In genomic region chr9:121269030-121269887, GRCh38 we compare ENCODE assay signal across 8 cellular contexts. TPM values are rescaled to one million over a fixed set of nuclear protein-coding genes. Genes with fewer than 3 reads are reported as not detected.
DNase-seq lines count a peak whose midpoint lies in the region; ATAC-seq, FAIRE-seq and TF ChIP-seq lines count a peak whose summit lies in the region.

No MANE protein-coding gene starts in this region.

- TF ChIP-seq RAD21 in K562 (CRISPR knock-in tag; conservative IDR thresholded peaks at IDR 0.05 in 1 of 2, IDR thresholded peaks at IDR 0.05 in 1 of 2), result no peak

- in situ Hi-C loops in K562 (cut with MboI), result no loop called here

- no peaks in the 10 kb centered on the region for H3K9me1 ChIP-seq in K562 (ENCODE audit: control insufficient read depth, insufficient read depth, low read length)

- no TSS peak for BruUV-seq in K562 (replicated peaks; lab: Mats Ljungman, UMichigan)

- DNase-seq in AG08396 (ENCODE audit: low spot score) (peak; percentile 48), K562 (ENCODE audit: extremely low read depth in 1 of 4, low spot score in 3 of 4) (peak in 1 of 4 experiments; percentile 40), kidney (no peak), NCI-H226 (no peak)

- intact Hi-C loops in K562 (cut with micrococcal nuclease) (loop anchor here (5.0 kb wide), 1 partner anchor 42 kb away; no protein-coding TSS in a partner anchor), kidney (cut with DNase I) (loop anchor here (10.0 kb wide), 1 partner anchor 46 kb away; no protein-coding TSS in a partner anchor)

- H3K4me1 ChIP-seq in K562 (replicated peaks in 1 of 2; ENCODE audit: control insufficient read depth in 2 of 2, insufficient read depth in 2 of 2, low read length in 2 of 2) (peaks cover 14 to 31% of the 10 kb centered on the region in 2 experiments), kidney (ENCODE audit: control insufficient read depth in 1 of 2, insufficient read depth in 1 of 2, low read depth in 1 of 2, low read length in 2 of 2) (peaks cover 7 to 19% of the 10 kb centered on the region in 2 donors), stomach smooth muscle (ENCODE audit: control insufficient read depth, insufficient read depth, low read length) (peaks cover 69% of the 10 kb centered on the region)

- H3K27ac ChIP-seq in K562 (ENCODE audit: extremely low read depth, low read depth, low read length) (no peak overlapping the region), kidney (ENCODE audit: low read depth in 2 of 2, low read length in 2 of 2) (peak overlapping the region; percentile 85 to 91), stomach smooth muscle (ENCODE audit: low read length) (peak overlapping the region; percentile 98)

- TF ChIP-seq EP300 in K562 (IDR thresholded peaks at IDR 0.05; ENCODE audit: low read length), result no peak

- TF ChIP-seq CTCF in K562 (IDR thresholded peaks at IDR 0.05 in 2 of 3, conservative IDR thresholded peaks at IDR 0.05 in 1 of 3; ENCODE audit: insufficient read depth in 2 of 3, low read depth in 1 of 3, low read length in 3 of 3) (no peak), kidney (IDR thresholded peaks at IDR 0.05; ENCODE audit: borderline replicate concordance, extremely low read depth, insufficient read depth) (no peak)

- H3K9me3 ChIP-seq in K562 (replicated peaks; ENCODE audit: control insufficient read depth, insufficient read depth, low read depth, low read length) (no peaks in the 10 kb centered on the region), kidney (ENCODE audit: control insufficient read depth in 1 of 2, low read length in 2 of 2) (no peaks in the 10 kb centered on the region), stomach smooth muscle (ENCODE audit: control insufficient read depth in 2 of 2, low read length in 2 of 2) (no peaks in the 10 kb centered on the region)

- 38% methylated on average over 14 of the region's 15 CpGs for WGBS in K562 (ENCODE audit: insufficient coverage, low coverage, missing lambda C conversion rate)

- FAIRE-seq in K562 (lab: Jason Lieb, UNC), result peak; percentile 52
- FAIRE-seq in kidney (lab: Jason Lieb, UNC), result no peak

- POLR2A ChIA-PET in K562 (lab: Yijun Ruan, JAX), result interaction anchor here (0.6 to 2.2 kb wide), 7 partner anchors 9 to 40 kb away, joined by 3 to 12 read pairs (median 8); no protein-coding TSS in a partner anchor

- peak; percentile 20 for ATAC-seq in HG02678 (IDR thresholded peaks at IDR 0.05; ENCODE audit: unreplicated experiment)
- ATAC-seq in K562, result peak; percentile 22
- ATAC-seq in HG03565 (IDR thresholded peaks at IDR 0.05; ENCODE audit: unreplicated experiment), result no peak
- ATAC-seq in HG03097 (IDR thresholded peaks at IDR 0.05; ENCODE audit: low FRiP score, unreplicated experiment), result no peak

- H3K4me2 ChIP-seq in K562 (ENCODE audit: insufficient read depth, low read length), result peak overlapping the region; percentile 84

- peak overlapping the region; percentile 69; the same call in 1 of the 2 replicates for H2AFZ ChIP-seq in K562 (ENCODE audit: low read depth, low read length)

- H3K9ac ChIP-seq in K562 (ENCODE audit: insufficient read depth in 1 of 2, low read depth in 2 of 2, low read length in 2 of 2) (no peak overlapping the region; a peak in 1 of 4 replicates), kidney (ENCODE audit: low read length in 2 of 2) (peak overlapping the region; percentile 59 to 70), stomach smooth muscle (ENCODE audit: low read length in 2 of 2) (peak overlapping the region; percentile 95 to 98)

- peak overlapping the region; percentile 62; the same call in 1 of the 2 replicates for H3K4me3 ChIP-seq in K562
- peak overlapping the region; percentile 77 to 78 for H3K4me3 ChIP-seq in kidney (ENCODE audit: low read length in 2 of 2)
- H3K4me3 ChIP-seq in stomach smooth muscle (ENCODE audit: low read length in 2 of 2), result peak overlapping the region; percentile 94

- TF ChIP-seq POLR2A in K562 (conservative IDR thresholded peaks at IDR 0.05), result no peak

- H3K79me2 ChIP-seq in K562 (ENCODE audit: control insufficient read depth, insufficient read depth, low read length), result no peaks in the 10 kb centered on the region

- H3K27me3 ChIP-seq in K562 (ENCODE audit: control insufficient read depth in 2 of 2, insufficient read depth in 2 of 2, low read length in 2 of 2), result no peaks in the 10 kb centered on the region
- no peaks in the 10 kb centered on the region for H3K27me3 ChIP-seq in stomach smooth muscle (ENCODE audit: control insufficient read depth in 1 of 2, insufficient read depth in 2 of 2, low read length in 2 of 2)

- no peaks in the 10 kb centered on the region for H4K20me1 ChIP-seq in K562 (replicated peaks; ENCODE audit: control insufficient read depth, insufficient read depth, low read length)

- H3K36me3 ChIP-seq in K562 (ENCODE audit: control insufficient read depth, insufficient read depth, low read length) (no peaks in the 10 kb centered on the region), kidney (ENCODE audit: control insufficient read depth in 1 of 2, insufficient read depth in 2 of 2, low read length in 2 of 2) (no peaks in the 10 kb centered on the region), stomach smooth muscle (ENCODE audit: control insufficient read depth in 2 of 2, insufficient read depth in 2 of 2, low read length in 2 of 2) (no peaks in the 10 kb centered on the region)

- CTCF ChIA-PET in K562 (lab: Yijun Ruan, JAX; ENCODE audit: low intra/inter-chr PET ratio), result no interaction called here

TF ChIP-seq in K562, 482 proteins besides CTCF, POLR2A, EP300 and RAD21:
- TF ChIP-seq ZNF280A (IDR thresholded peaks at IDR 0.05; ENCODE audit: low read depth, partially characterized antibody), result no peak
- no peak for TF ChIP-seq FOXK1 (CRISPR knock-in tag; IDR thresholded peaks at IDR 0.05; ENCODE audit: borderline replicate concordance)
- no peak for TF ChIP-seq RB1 (IDR thresholded peaks at IDR 0.05; ENCODE audit: low read depth)
- no peak for TF ChIP-seq HEY1 (CRISPR knock-in tag; IDR thresholded peaks at IDR 0.05; ENCODE audit: borderline replicate concordance)
- no peak for TF ChIP-seq NUFIP1 (IDR thresholded peaks at IDR 0.05; ENCODE audit: partially characterized antibody)
- TF ChIP-seq YY1 (IDR thresholded peaks at IDR 0.05; ENCODE audit: borderline replicate concordance in 1 of 3, control insufficient read depth in 1 of 3, extremely low read depth in 1 of 3, insufficient read depth in 3 of 3, insufficient read length in 1 of 3, insufficient replicate concordance in 2 of 3, low read depth in 1 of 3, low read length in 2 of 3), result no peak
- TF ChIP-seq L3MBTL2 (IDR thresholded peaks at IDR 0.05), result peak; percentile 28; the same call in 1 of the 2 replicates

RNA-seq across cellular contexts. Expression of gene GSN, which starts 1.3 kb away (rescaled TPM):
- 15.3 and 27.0 TPM in 2 replicates for total RNA-seq in K562 (2011; cell fraction: chromatin; rRNA removed; ENCODE audit: low replicate concordance)
- total RNA-seq in K562 (2011; cell fraction: nucleolus; rRNA removed), result 9.9 and 11.0 TPM in 2 replicates
- 8.1 and 9.2 TPM in 2 replicates for total RNA-seq in K562 (2011; cell fraction: nucleoplasm; rRNA removed)
- total RNA-seq in K562 (2014; rRNA removed) (8.2 and 10.8 TPM in 2 replicates), K562 (2014; rRNA removed; fragmentation: Illumina TruSeq; extraction: Trizol) (3.3 and 3.5 TPM in 2 replicates), K562 (2015; rRNA removed; fragmentation: Illumina TruSeq; extraction: Trizol) (12.3 and 12.4 TPM in 2 replicates), K562 (2021) (9.0 and 9.6 TPM in 2 replicates), kidney (511 TPM)
- polyA plus RNA-seq in K562 (2011; rRNA removed) (16.6 and 24.2 TPM in 2 replicates), K562 (2014; fragmentation: Illumina TruSeq; extraction: Trizol) (5.2 and 7.4 TPM in 2 replicates), K562 (2014; fragmentation: Nextera tagmentation; extraction: Ambion mirVana) (under 1 TPM; 0.39 to 0.41 TPM), K562 (2014; rRNA removed) (7.5 and 11.2 TPM in 2 replicates), kidney (ENCODE audit: insufficient read depth, low read depth, low replicate concordance) (235 TPM)
- 27.5 and 34.5 TPM in 2 replicates for polyA plus RNA-seq in K562 (2011; cell fraction: cytosol; rRNA removed)
- polyA plus RNA-seq in K562 (2011; cell fraction: nucleus; rRNA removed), result 15.8 and 17.0 TPM in 2 replicates
- 11.2 and 34.5 TPM in 2 replicates for polyA plus RNA-seq in K562 (2012)
- 23.7 and 31.3 TPM in 2 replicates for polyA minus RNA-seq in K562 (2011; rRNA and poly(A)+ RNA removed)
- 24.8 and 27.9 TPM in 2 replicates for polyA minus RNA-seq in K562 (2011; cell fraction: cytosol; rRNA and poly(A)+ RNA removed)
- 6.2 and 9.0 TPM in 2 replicates for polyA minus RNA-seq in K562 (2011; cell fraction: nucleus; rRNA and poly(A)+ RNA removed)

Comparison
In these comparisons a context has a peak if more than half of its experiments do, and no peak if none do; other contexts are left out.
1. ATAC-seq: peak in HG02678 (single experiment) and K562 (single experiment); none in HG03565 (single experiment) and HG03097 (single experiment).
2. H3K9ac ChIP-seq: peak in kidney (2 of 2) and stomach smooth muscle (2 of 2); none in K562 (0 of 2).
3. RNA of gene GSN, which starts 1.3 kb away (total RNA-seq): 511 TPM in kidney (single experiment); 3.3 to 27.0 TPM in K562; every median in the first group is over 10 times any median in the second.
4. Peak in every context shown above with its lines, with median percentiles within 50 percentile points of each other: H3K4me3 ChIP-seq.